ENCODE assay signal across 1 cellular context in genomic region chr14:67695394-67695949, GRCh38.
TF ChIP-seq lines count a peak whose summit lies in the region.

Gene RDH11, minus strand, starts transcription at chr14:67695764. Its CDS starts 61 bp downstream, at chr14:67695703.

TF ChIP-seq in GM12878, 131 proteins besides CTCF, POLR2A, EP300 and RAD21 (continued from another document and continues in another):
- TF ChIP-seq ZNF592 (IDR thresholded peaks at IDR 0.05) (no peak), MEF2B (IDR thresholded peaks at IDR 0.05; ENCODE audit: partially characterized antibody, poor library complexity, severe bottlenecking) (peak; percentile 26), TARDBP (IDR thresholded peaks at IDR 0.05; ENCODE audit: borderline replicate concordance) (0 out of 2 replicates have a peak, but pooled peaks have one; percentile 13), ETV6 (conservative IDR thresholded peaks at IDR 0.05 in 1 of 2, IDR thresholded peaks at IDR 0.05 in 1 of 2; ENCODE audit: borderline replicate concordance in 1 of 2, low read depth in 1 of 2) (no peak), HDGF (IDR thresholded peaks at IDR 0.05) (no peak), HCFC1 (IDR thresholded peaks at IDR 0.05; ENCODE audit: low read length) (peak; percentile 87), POU2F2 (IDR thresholded peaks at IDR 0.05; ENCODE audit: borderline replicate concordance, low read depth, low read length) (peak; percentile 89), PML (IDR thresholded peaks at IDR 0.05; ENCODE audit: low read length) (peak; percentile 74), DPF2 (IDR thresholded peaks at IDR 0.05) (no peak), EZH2 (IDR thresholded peaks at IDR 0.05; ENCODE audit: borderline replicate concordance, control insufficient read depth, low read depth, low read length) (no peak), ZBTB4 (CRISPR knock-in tag; IDR thresholded peaks at IDR 0.05) (no peak), RFX5 (IDR thresholded peaks at IDR 0.05; ENCODE audit: low read depth, low read length) (no peak), POLR2AphosphoS5 (IDR thresholded peaks at IDR 0.05; ENCODE audit: low read length) (peak; percentile 89), TAF1 (IDR thresholded peaks at IDR 0.05; ENCODE audit: borderline replicate concordance, low read depth, low read length) (peak; percentile 64; the same call in 1 of the 2 replicates), NFIC (IDR thresholded peaks at IDR 0.05; ENCODE audit: low read depth, low read length) (no peak), LARP7 (IDR thresholded peaks at IDR 0.05) (no peak), TCF12 (IDR thresholded peaks at IDR 0.05; ENCODE audit: low read depth, low read length) (0 out of 2 replicates have a peak, but pooled peaks have one; percentile 13), ASH2L (IDR thresholded peaks at IDR 0.05; ENCODE audit: borderline replicate concordance, low read depth) (no peak), ATF3 (IDR thresholded peaks at IDR 0.05; ENCODE audit: borderline replicate concordance, extremely low read depth, low read depth, low read length) (no peak), RBBP5 (conservative IDR thresholded peaks at IDR 0.05) (no peak), TCF7 (IDR thresholded peaks at IDR 0.05; ENCODE audit: borderline replicate concordance) (no peak), SMAD5 (IDR thresholded peaks at IDR 0.05; ENCODE audit: low read depth) (peak; percentile 61; the same call in 1 of the 2 replicates), SRF (IDR thresholded peaks at IDR 0.05; ENCODE audit: low read depth in 2 of 2, low read length in 2 of 2) (no peak), MTA3 (IDR thresholded peaks at IDR 0.05; ENCODE audit: borderline replicate concordance, low read length) (no peak), MLLT1 (IDR thresholded peaks at IDR 0.05) (no peak), IRF3 (IDR thresholded peaks at IDR 0.05) (no peak), BHLHE40 (IDR thresholded peaks at IDR 0.05; ENCODE audit: borderline replicate concordance in 1 of 2, low read depth in 2 of 2, low read length in 1 of 2) (peak in 1 of 2 experiments; percentile 44; a peak in 1 of 4 replicates), NFYA (IDR thresholded peaks at IDR 0.05; ENCODE audit: borderline replicate concordance, low read depth, low read length) (no peak), USF1 (IDR thresholded peaks at IDR 0.05; ENCODE audit: borderline replicate concordance, extremely low read length, insufficient read depth, low read depth, low read length) (no peak), MEF2A (IDR thresholded peaks at IDR 0.05; ENCODE audit: insufficient read depth, low read depth, low read length) (no peak), EGR1 (IDR thresholded peaks at IDR 0.05; ENCODE audit: borderline replicate concordance in 1 of 2, low read depth in 2 of 2, low read length in 2 of 2) (no peak; a peak in 1 of 3 replicates), CBX5 (IDR thresholded peaks at IDR 0.05; ENCODE audit: low read depth) (no peak), MYC (IDR thresholded peaks at IDR 0.05; ENCODE audit: insufficient read depth, insufficient read length, insufficient replicate concordance, low read length, severe bottlenecking) (no peak), STAT3 (IDR thresholded peaks at IDR 0.05; ENCODE audit: low read depth, low read length) (no peak), IRF5 (IDR thresholded peaks at IDR 0.05; ENCODE audit: borderline replicate concordance) (no peak), SUZ12 (IDR thresholded peaks at IDR 0.05; ENCODE audit: unreplicated experiment) (no peak), ATF7 (IDR thresholded peaks at IDR 0.05; ENCODE audit: low read depth) (no peak), NKRF (conservative IDR thresholded peaks at IDR 0.05) (peak; percentile 73), SMAD1 (IDR thresholded peaks at IDR 0.05; ENCODE audit: low read depth, partially characterized antibody) (no peak), IRF4 (IDR thresholded peaks at IDR 0.05; ENCODE audit: low read depth, low read length) (no peak), NBN (IDR thresholded peaks at IDR 0.05) (no peak), KLF5 (IDR thresholded peaks at IDR 0.05; ENCODE audit: partially characterized antibody) (no peak), YY1 (IDR thresholded peaks at IDR 0.05; ENCODE audit: low read depth, low read length) (peak; percentile 89), ESRRA (IDR thresholded peaks at IDR 0.05; ENCODE audit: low read length) (no peak), PBX3 (IDR thresholded peaks at IDR 0.05; ENCODE audit: insufficient replicate concordance, low read depth, low read length) (no peak), JUND (IDR thresholded peaks at IDR 0.05; ENCODE audit: low read depth, low read length) (no peak)
